Comparison of ENCODE assay signal across 8 cellular contexts in genomic region chr17:64920026-64920418, GRCh38. TPM values are rescaled to one million over a fixed set of nuclear protein-coding genes. Genes with fewer than 3 reads are reported as not detected.
DNase-seq lines count a peak whose midpoint lies in the region; ATAC-seq and TF ChIP-seq lines count a peak whose summit lies in the region.

No MANE protein-coding gene starts in this region.

- H3K9ac ChIP-seq in BLaER1: peak overlapping the region; percentile 90
- peak overlapping the region; percentile 70; the same call in 1 of the 2 replicates for H3K9ac ChIP-seq in MM.1S (ENCODE audit: low read length)
- peak overlapping the region; percentile 86 for H3K9ac ChIP-seq in mucosa of stomach (ENCODE audit: low read length)

- TF ChIP-seq CTCF in MM.1S (IDR thresholded peaks at IDR 0.05; ENCODE audit: low read length): no peak
- TF ChIP-seq CTCF in vagina (IDR thresholded peaks at IDR 0.05): no peak

- H3K27ac ChIP-seq in BLaER1: peak overlapping the region; percentile 94
- H3K27ac ChIP-seq in MM.1S (ENCODE audit: low read length): peak overlapping the region; percentile 78; the same call in 1 of the 2 replicates
- H3K27ac ChIP-seq in cingulate gyrus (ENCODE audit: low read depth, low read length): peak overlapping the region; percentile 83
- H3K27ac ChIP-seq in vagina: peak overlapping the region; percentile 90

- H3K27me3 ChIP-seq in BLaER1 (no peaks in the 10 kb centered on the region), MM.1S (replicated peaks; ENCODE audit: insufficient read depth, low read length) (no peaks in the 10 kb centered on the region), mucosa of stomach (ENCODE audit: control insufficient read depth, insufficient read depth, low read length) (no peaks in the 10 kb centered on the region), vagina (no peaks in the 10 kb centered on the region)

- H3K9me2 ChIP-seq in MM.1S (replicated peaks; ENCODE audit: insufficient read depth, low read length): no peaks in the 10 kb centered on the region

- H3K36me3 ChIP-seq in BLaER1 (no peaks in the 10 kb centered on the region), MM.1S (replicated peaks; ENCODE audit: insufficient read depth, low read length) (no peaks in the 10 kb centered on the region), mucosa of stomach (ENCODE audit: control insufficient read depth, insufficient read depth, low read length) (no peaks in the 10 kb centered on the region), vagina (no peaks in the 10 kb centered on the region)

- 0 out of 2 replicates have a peak overlapping the region, but pooled peaks have one; percentile 45 for H2AFZ ChIP-seq in MM.1S (ENCODE audit: low read length)

- H4K20me1 ChIP-seq in BLaER1 (no peaks in the 10 kb centered on the region), MM.1S (ENCODE audit: insufficient read depth, low read length) (no peaks in the 10 kb centered on the region)

- H3K4me2 ChIP-seq in BLaER1 (peak overlapping the region; percentile 80), MM.1S (ENCODE audit: low read depth, low read length) (peak overlapping the region; percentile 55)

- no peaks in the 10 kb centered on the region for H3K79me2 ChIP-seq in MM.1S (ENCODE audit: low read length)

- TF ChIP-seq POLR2A in vagina (IDR thresholded peaks at IDR 0.05): no peak

- DNase-seq in MM.1S (no peak), vagina (ENCODE audit: extremely low spot score in 2 of 2) (no peak)
- no peak for DNase-seq in stimulated activated naive CD4-positive, alpha-beta T cell treated with Interleukin-2 at 50 U/mL for 16 hours (lab: John Stamatoyannopoulos, UW)
- no peak for DNase-seq in activated CD4-positive, alpha-beta T cell treated with anti-CD3 and anti-CD28 coated beads for 48 hours

- ATAC-seq in HG03108 (IDR thresholded peaks at IDR 0.05; ENCODE audit: unreplicated experiment): no peak

- H3K4me1 ChIP-seq in BLaER1: peaks cover 31% of the 10 kb centered on the region
- no peaks in the 10 kb centered on the region for H3K4me1 ChIP-seq in MM.1S (ENCODE audit: low read length)
- H3K4me1 ChIP-seq in mucosa of stomach (ENCODE audit: control insufficient read depth, insufficient read depth, low read length): peaks cover 6% of the 10 kb centered on the region
- peaks cover 8% of the 10 kb centered on the region for H3K4me1 ChIP-seq in vagina

- intact Hi-C loops in vagina (cut with DNase I): loop anchor here (10.0 kb wide), 1 partner anchor 1075 kb away; the partner anchor contains the start of gene SMARCD2

- H3K9me3 ChIP-seq in BLaER1: no peaks in the 10 kb centered on the region
- no peaks in the 10 kb centered on the region for H3K9me3 ChIP-seq in MM.1S (replicated peaks; ENCODE audit: insufficient read depth, low read length)
- H3K9me3 ChIP-seq in mucosa of stomach (ENCODE audit: control insufficient read depth, low read length): no peaks in the 10 kb centered on the region
- no peaks in the 10 kb centered on the region for H3K9me3 ChIP-seq in vagina

- 0 out of 2 replicates have a peak, but pooled peaks cover 5% of the 10 kb centered on the region for H3F3A ChIP-seq in MM.1S (ENCODE audit: insufficient read depth, low read length)

- H3K4me3 ChIP-seq in BLaER1 (peak overlapping the region; percentile 75), MM.1S (ENCODE audit: low read length) (peak overlapping the region; percentile 67), mucosa of stomach (ENCODE audit: low read length) (peak overlapping the region; percentile 50), vagina (peak overlapping the region; percentile 60 to 82)

RNA-seq across cellular contexts. Expression of gene LRRC37A3, which starts 0.7 kb away (rescaled TPM):
- 9.8 TPM for total RNA-seq in vagina
